7 cellular contexts compared by ENCODE assay signal in the genomic region with DNA sequence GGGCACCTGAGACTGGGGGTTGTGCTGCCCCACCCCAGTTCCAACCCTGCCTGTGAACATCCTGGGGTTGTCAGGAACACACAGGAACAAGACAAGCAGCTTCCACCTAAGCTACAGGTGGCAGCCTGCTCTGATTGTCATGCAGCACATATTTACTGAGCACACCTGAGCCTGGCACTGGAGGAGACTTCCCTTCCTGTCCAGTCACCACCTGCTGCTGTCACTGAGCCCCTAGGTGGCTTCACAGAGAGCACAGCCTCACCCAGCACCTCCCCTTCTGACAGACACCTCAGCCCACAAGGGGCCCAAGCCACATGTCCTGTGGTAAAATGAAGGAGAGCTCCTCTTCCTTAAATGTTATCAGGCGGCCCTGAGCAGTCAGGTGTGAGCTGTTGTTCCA.
DNase-seq lines count a peak whose midpoint lies in the region; ATAC-seq, FAIRE-seq and TF ChIP-seq lines count a peak whose summit lies in the region.
"Not testable (repeated sequence)": the region's sequence is repeated elsewhere in the genome, so short reads cannot be mapped to it uniquely, and the experiment has no call there.

No MANE protein-coding gene starts in this region.

- not testable (repeated sequence) for H3K4me1 Mint-ChIP-seq in stimulated activated naive CD8-positive, alpha-beta T cell treated with anti-CD3 and anti-CD28 coated beads, Interleukin-15, amount 100 ng/mL, for 72 hours

- not testable (repeated sequence) for H3K4me2 ChIP-seq in Loucy (ENCODE audit: low read depth, low read length, poor library complexity, severe bottlenecking); K562 (ENCODE audit: insufficient read depth, low read length)

- not testable (repeated sequence) for H3K9me1 ChIP-seq in K562 (ENCODE audit: control insufficient read depth, insufficient read depth, low read length)

- not testable (repeated sequence) for H3K9me2 ChIP-seq in Loucy (replicated peaks; ENCODE audit: low read depth, low read length)

- H3K4me3 Mint-ChIP-seq in stimulated activated naive CD8-positive, alpha-beta T cell treated with anti-CD3 and anti-CD28 coated beads, Interleukin-15, amount 100 ng/mL, for 72 hours = not testable (repeated sequence)

- not testable (repeated sequence) for H3K4me3 ChIP-seq in Loucy (ENCODE audit: low read length, poor library complexity, severe bottlenecking); RWPE2 (ENCODE audit: severe bottlenecking); K562; mucosa of descending colon

- 0 out of 3 replicates have a peak, but pooled peaks have one; percentile 17 for ATAC-seq in RWPE2 (ENCODE audit: low read depth)
- ATAC-seq in K562 = peak; percentile 11; the same call in 2 of the 3 replicates
- ATAC-seq in mucosa of descending colon = peak; percentile 61
- ATAC-seq in stimulated activated naive CD8-positive, alpha-beta T cell treated with anti-CD3 and anti-CD28 coated beads, Interleukin-15, amount 100 ng/mL, for 72 hours = peak; percentile 46

- POLR2A ChIA-PET in K562 (lab: Yijun Ruan, JAX) = not testable (repeated sequence)

- H4K20me1 ChIP-seq in Loucy (ENCODE audit: insufficient read depth, low read length, poor library complexity, severe bottlenecking); K562 (replicated peaks; ENCODE audit: control insufficient read depth, insufficient read depth, low read length): not testable (repeated sequence)

- not testable (repeated sequence) for H3K9me3 Mint-ChIP-seq in stimulated activated naive CD8-positive, alpha-beta T cell treated with anti-CD3 and anti-CD28 coated beads, Interleukin-15, amount 100 ng/mL, for 72 hours

- not testable (repeated sequence) for TF ChIP-seq EP300 in K562 (IDR thresholded peaks at IDR 0.05; ENCODE audit: low read length)

- TF ChIP-seq POLR2A in K562 (conservative IDR thresholded peaks at IDR 0.05) = not testable (repeated sequence)

- BruUV-seq in K562 (replicated peaks; lab: Mats Ljungman, UMichigan) = not testable (repeated sequence)

- peak overlapping the region; percentile 75; the same call in 1 of the 2 replicates for H2AFZ ChIP-seq in Loucy (ENCODE audit: low read length)
- H2AFZ ChIP-seq in K562 (ENCODE audit: low read depth, low read length) = peak overlapping the region; percentile 44; the same call in 1 of the 2 replicates

- not testable (repeated sequence) for H3K79me2 ChIP-seq in Loucy (ENCODE audit: insufficient read depth, low read length); K562 (ENCODE audit: control insufficient read depth, insufficient read depth, low read length)

- not testable (repeated sequence) for TF ChIP-seq RAD21 in K562 (CRISPR knock-in tag; conservative IDR thresholded peaks at IDR 0.05 in 1 of 2, IDR thresholded peaks at IDR 0.05 in 1 of 2)

- H3K27me3 Mint-ChIP-seq in stimulated activated naive CD8-positive, alpha-beta T cell treated with anti-CD3 and anti-CD28 coated beads, Interleukin-15, amount 100 ng/mL, for 72 hours = peaks cover 13% of the 10 kb centered on the region

- CTCF ChIA-PET in K562 (lab: Yijun Ruan, JAX; ENCODE audit: low intra/inter-chr PET ratio) = interaction anchor here (1.3 kb wide), 1 partner anchor 293 kb away, joined by 3 read pairs; no protein-coding TSS in a partner anchor

- not testable (repeated sequence) for H3K27me3 ChIP-seq in Loucy (ENCODE audit: insufficient read depth, low read length, poor library complexity, severe bottlenecking); RWPE2 (ENCODE audit: insufficient read depth, poor library complexity, severe bottlenecking); K562 (ENCODE audit: control insufficient read depth in 2 of 2, insufficient read depth in 2 of 2, low read length in 2 of 2)

- H3K36me3 ChIP-seq in Loucy (ENCODE audit: insufficient read depth, low read length); RWPE2 (ENCODE audit: low read depth); K562 (ENCODE audit: control insufficient read depth, insufficient read depth, low read length); mucosa of descending colon (ENCODE audit: low read depth): not testable (repeated sequence)

- H3K9ac ChIP-seq in Loucy (ENCODE audit: low read depth, low read length, poor library complexity, severe bottlenecking); K562 (ENCODE audit: insufficient read depth in 1 of 2, low read depth in 2 of 2, low read length in 2 of 2): not testable (repeated sequence)

- H3K27ac Mint-ChIP-seq in stimulated activated naive CD8-positive, alpha-beta T cell treated with anti-CD3 and anti-CD28 coated beads, Interleukin-15, amount 100 ng/mL, for 72 hours = peak overlapping the region in 1 of 2 donors; percentile 8

- not testable (repeated sequence) for H3F3A ChIP-seq in Loucy (ENCODE audit: low read depth)

- in situ Hi-C loops in K562 (cut with MboI) = loop anchor here (5.0 kb wide), 1 partner anchor 109 kb away; no protein-coding TSS in a partner anchor

- not testable (repeated sequence) for FAIRE-seq in K562 (lab: Jason Lieb, UNC)

- intact Hi-C loops in K562 (cut with micrococcal nuclease) = not testable (repeated sequence)
- intact Hi-C loops in mucosa of descending colon (cut with DNase I, micrococcal nuclease) = loop anchor here in 1 of 2 donors (5.0 kb wide), 1 partner anchor 289 kb away; no protein-coding TSS in a partner anchor

- H3K9me3 ChIP-seq in Loucy (ENCODE audit: insufficient read depth, low read depth, low read length); RWPE2 (ENCODE audit: severe bottlenecking); K562 (replicated peaks; ENCODE audit: control insufficient read depth, insufficient read depth, low read depth, low read length); mucosa of descending colon: not testable (repeated sequence)

- H3K4me1 ChIP-seq in Loucy (ENCODE audit: insufficient read depth, low read length, poor library complexity, severe bottlenecking); RWPE2 (ENCODE audit: insufficient read depth, poor library complexity, severe bottlenecking); mucosa of descending colon (ENCODE audit: low read depth): not testable (repeated sequence)
- peaks cover 7 to 18% of the 10 kb centered on the region in 2 experiments; a peak in 4 of 5 replicates for H3K4me1 ChIP-seq in K562 (replicated peaks in 1 of 2; ENCODE audit: control insufficient read depth in 2 of 2, insufficient read depth in 2 of 2, low read length in 2 of 2)

- H3K27ac ChIP-seq in RWPE2 (ENCODE audit: poor library complexity, severe bottlenecking); K562 (ENCODE audit: extremely low read depth, low read depth, low read length): not testable (repeated sequence)

- DNase-seq in DMS153 (lab: John Stamatoyannopoulos, UW) (peak; percentile 19), NCI-H774 (lab: John Stamatoyannopoulos, UW) (peak; percentile 33)
- not testable (repeated sequence) for DNase-seq in RWPE2 (ENCODE audit: low spot score); K562 (ENCODE audit: extremely low read depth in 1 of 4, low spot score in 3 of 4); mucosa of descending colon; stimulated activated naive CD8-positive, alpha-beta T cell treated with anti-CD3 and anti-CD28 coated beads, Interleukin-15, amount 100 ng/mL, for 72 hours

- 42% methylated on average over 1 of the region's 1 CpG for WGBS in K562 (ENCODE audit: insufficient coverage, low coverage, missing lambda C conversion rate)

- TF ChIP-seq CTCF in Loucy (conservative IDR thresholded peaks at IDR 0.05; ENCODE audit: low read length); RWPE2 (IDR thresholded peaks at IDR 0.05; ENCODE audit: poor library complexity, severe bottlenecking); K562 (IDR thresholded peaks at IDR 0.05 in 2 of 3, conservative IDR thresholded peaks at IDR 0.05 in 1 of 3; ENCODE audit: insufficient read depth in 2 of 3, low read depth in 1 of 3, low read length in 3 of 3); mucosa of descending colon (IDR thresholded peaks at IDR 0.05): not testable (repeated sequence)

Comparison
In these comparisons a context has a peak if more than half of its experiments do, and no peak if none do; other contexts are left out.
1. ATAC-seq: peak in every context shown above with its lines; median percentile 61 in mucosa of descending colon; 46 in stimulated activated naive CD8-positive, alpha-beta T cell treated with anti-CD3 and anti-CD28 coated beads, Interleukin-15, amount 100 ng/mL, for 72 hours; 17 in RWPE2; 11 in K562.